In the genomic region with DNA sequence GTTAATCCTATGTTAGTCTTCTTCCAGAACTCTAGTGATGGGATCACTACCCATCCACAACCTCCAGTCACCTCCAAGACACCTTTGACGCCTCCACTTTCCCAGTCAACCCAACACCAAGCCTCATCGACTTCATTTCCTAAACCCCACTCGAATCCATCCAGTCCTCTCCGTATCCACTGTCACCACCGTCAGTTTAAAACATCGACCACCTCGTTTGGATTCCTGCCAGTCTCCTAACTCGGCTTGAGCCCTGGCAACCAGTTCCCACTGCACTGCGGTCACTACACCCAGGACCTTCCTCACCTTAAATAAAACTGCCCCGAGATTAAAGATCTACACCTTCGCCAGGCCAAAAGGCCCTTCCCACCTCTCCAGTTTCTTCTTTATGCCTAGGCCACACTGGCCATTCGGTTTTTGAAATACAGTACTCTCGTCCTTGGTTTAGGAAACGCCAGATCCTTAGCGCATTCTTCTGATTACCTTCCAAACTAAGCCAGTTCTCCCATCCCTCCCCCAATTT, we compare ENCODE assay signal across 9 cellular contexts. TPM values are rescaled to one million over a fixed set of nuclear protein-coding genes. Genes with fewer than 3 reads are reported as not detected.
A peak's percentile ranks its signal among the peaks of the same experiment; 100 is the strongest.
DNase-seq lines count a peak whose midpoint lies in the region; ATAC-seq and FAIRE-seq lines count a peak whose summit lies in the region.
"Had no signal": no experiment of that assay in that cellular context is flagged by ENCODE, and none has a peak within 500 bp of the region (broad histone marks: within the 10 kb centered on the region; RNA-seq: fewer than 3 reads in every experiment).

No MANE protein-coding gene starts in this region.

- CTCF ChIA-PET in activated CD8-positive, alpha-beta T cell treated with anti-CD3 and anti-CD28 coated beads, Interleukin-2, amount 10 ng/mL, durations not matched to agents 7 days and 5 days (lab: Charles Lee), result interaction anchor here (2.5 to 4.0 kb wide), 2 partner anchors 23 to 172 kb away, joined by 9 to 36 read pairs; a partner anchor contains a TSS

- peak overlapping the region; percentile 90 for H3K4me3 Mint-ChIP-seq in T-helper 1 cell treated with Interleukin-12 subunit alpha and Interleukin-12 subunit beta and Interleukin-4 antibody, amounts not matched to agents 30 μg/mL and 1 μg/mL, for 36 hours
- peak overlapping the region; percentile 91 for H3K4me3 Mint-ChIP-seq in activated CD8-positive, alpha-beta T cell treated with anti-CD3 and anti-CD28 coated beads, Interleukin-2, amount 10 ng/mL, durations not matched to agents 7 days and 5 days

- peak; percentile 61 for FAIRE-seq in islet of Langerhans (lab: Jason Lieb, UNC)
- FAIRE-seq: TTC549 had no signal

- H3K27me3 Mint-ChIP-seq in T-helper 1 cell treated with Interleukin-12 subunit alpha and Interleukin-12 subunit beta and Interleukin-4 antibody, amounts not matched to agents 30 μg/mL and 1 μg/mL, for 36 hours (ENCODE audit: low read depth), result no peaks in the 10 kb centered on the region
- no peaks in the 10 kb centered on the region for H3K27me3 Mint-ChIP-seq in activated CD8-positive, alpha-beta T cell treated with anti-CD3 and anti-CD28 coated beads, Interleukin-2, amount 10 ng/mL, durations not matched to agents 7 days and 5 days (ENCODE audit: low read depth)

- POLR2A ChIA-PET in activated CD8-positive, alpha-beta T cell treated with anti-CD3 and anti-CD28 coated beads, Interleukin-2, amount 10 ng/mL, durations not matched to agents 7 days and 5 days (lab: Charles Lee), result interaction anchor here (0.8 to 10.0 kb wide), 2 partner anchors 13 to 22 kb away, joined by 3 to 156 read pairs; a partner anchor contains a TSS

- no peak for ATAC-seq in activated CD8-positive, alpha-beta T cell treated with anti-CD3 and anti-CD28 coated beads, Interleukin-2, amount 10 ng/mL, durations not matched to agents 7 days and 5 days

- H3K36me3 Mint-ChIP-seq in T-helper 1 cell treated with Interleukin-12 subunit alpha and Interleukin-12 subunit beta and Interleukin-4 antibody, amounts not matched to agents 30 μg/mL and 1 μg/mL, for 36 hours (ENCODE audit: low read depth), result peaks cover 20% of the 10 kb centered on the region
- peaks cover 9% of the 10 kb centered on the region for H3K36me3 Mint-ChIP-seq in activated CD8-positive, alpha-beta T cell treated with anti-CD3 and anti-CD28 coated beads, Interleukin-2, amount 10 ng/mL, durations not matched to agents 7 days and 5 days (ENCODE audit: low read depth)

- no peaks in the 10 kb centered on the region for H3K9me3 Mint-ChIP-seq in T-helper 1 cell treated with Interleukin-12 subunit alpha and Interleukin-12 subunit beta and Interleukin-4 antibody, amounts not matched to agents 30 μg/mL and 1 μg/mL, for 36 hours
- H3K9me3 Mint-ChIP-seq in activated CD8-positive, alpha-beta T cell treated with anti-CD3 and anti-CD28 coated beads, Interleukin-2, amount 10 ng/mL, durations not matched to agents 7 days and 5 days (ENCODE audit: insufficient read depth), result no peaks in the 10 kb centered on the region

- peak overlapping the region; percentile 97 for H3K27ac ChIP-seq in substantia nigra (ENCODE audit: low read depth, low read length, poor library complexity, severe bottlenecking)

- peaks cover 52% of the 10 kb centered on the region for H3K4me1 Mint-ChIP-seq in T-helper 1 cell treated with Interleukin-12 subunit alpha and Interleukin-12 subunit beta and Interleukin-4 antibody, amounts not matched to agents 30 μg/mL and 1 μg/mL, for 36 hours (ENCODE audit: low read depth)
- H3K4me1 Mint-ChIP-seq in activated CD8-positive, alpha-beta T cell treated with anti-CD3 and anti-CD28 coated beads, Interleukin-2, amount 10 ng/mL, durations not matched to agents 7 days and 5 days (ENCODE audit: low read depth), result peaks cover 56% of the 10 kb centered on the region

- no peak for DNase-seq in T-helper 1 cell
- no peak for DNase-seq in activated CD8-positive, alpha-beta T cell treated with anti-CD3 and anti-CD28 coated beads, Interleukin-2, amount 10 ng/mL, durations not matched to agents 7 days and 5 days
- peak in 1 of 49 donors; percentile 46 for DNase-seq in substantia nigra (lab: John Stamatoyannopoulos, UW)
- DNase-seq in NCI-H2196 treated with DMSO at 0.1 percent for 48 hours (lab: John Stamatoyannopoulos, UW; ENCODE audit: unreplicated experiment), result no peak
- DNase-seq in NCI-H345 (lab: John Stamatoyannopoulos, UW), result no peak
- no peak for DNase-seq in stimulated activated CD4-positive, alpha-beta T cell treated with anti-CD3 and anti-CD28 coated beads, Interleukin-1b, Interleukin-23, amount 100 ng/mL, for 48 hours

- H3K27ac Mint-ChIP-seq in T-helper 1 cell treated with Interleukin-12 subunit alpha and Interleukin-12 subunit beta and Interleukin-4 antibody, amounts not matched to agents 30 μg/mL and 1 μg/mL, for 36 hours, result peak overlapping the region; percentile 86
- peak overlapping the region; percentile 93 for H3K27ac Mint-ChIP-seq in activated CD8-positive, alpha-beta T cell treated with anti-CD3 and anti-CD28 coated beads, Interleukin-2, amount 10 ng/mL, durations not matched to agents 7 days and 5 days

RNA-seq across cellular contexts. Expression of a gene that starts 1.2 kb away (rescaled TPM):
- 10 to 100 TPM; 39.9 to 44.7 TPM for total RNA-seq in activated CD8-positive, alpha-beta T cell treated with anti-CD3 and anti-CD28 coated beads, Interleukin-2, amount 10 ng/mL, durations not matched to agents 7 days and 5 days

RNA-seq across cellular contexts. Expression of a gene that starts 24.7 kb away (rescaled TPM):
- 100 to 1,000 TPM; 227 to 233 TPM for total RNA-seq in activated CD8-positive, alpha-beta T cell treated with anti-CD3 and anti-CD28 coated beads, Interleukin-2, amount 10 ng/mL, durations not matched to agents 7 days and 5 days
